8 cellular contexts compared by ENCODE assay signal in genomic region chr11:57311109-57311936, GRCh38. TPM values are rescaled to one million over a fixed set of nuclear protein-coding genes. Genes with fewer than 3 reads are reported as not detected.
DNase-seq lines count a peak whose midpoint lies in the region; ATAC-seq and TF ChIP-seq lines count a peak whose summit lies in the region.

No MANE protein-coding gene starts in this region.

- peak overlapping the region; percentile 16 for H3K4me3 ChIP-seq in mesendoderm (ENCODE audit: low read length)

- peaks cover 13% of the 10 kb centered on the region for H3K4me1 ChIP-seq in mesendoderm (ENCODE audit: control insufficient read depth, low read depth, low read length)

- H3K36me3 Mint-ChIP-seq in activated CD8-positive, alpha-beta T cell treated with anti-CD3 and anti-CD28 coated beads, Interleukin-2, amount 10 ng/mL, durations not matched to agents 7 days and 5 days (ENCODE audit: low read depth) = peaks cover 3% of the 10 kb centered on the region
- H3K36me3 Mint-ChIP-seq in endothelial cell (ENCODE audit: low read depth, unreplicated experiment) = peaks cover 40% of the 10 kb centered on the region

- H3K27me3 ChIP-seq in mesendoderm (ENCODE audit: insufficient read depth, low read length, poor library complexity) = no peaks in the 10 kb centered on the region

- peak overlapping the region; percentile 21 for H3K4me2 ChIP-seq in mesendoderm (ENCODE audit: low read length)

- peaks cover 23% of the 10 kb centered on the region for H3K4me1 Mint-ChIP-seq in activated CD8-positive, alpha-beta T cell treated with anti-CD3 and anti-CD28 coated beads, Interleukin-2, amount 10 ng/mL, durations not matched to agents 7 days and 5 days (ENCODE audit: low read depth)
- peaks cover 39% of the 10 kb centered on the region for H3K4me1 Mint-ChIP-seq in endothelial cell (ENCODE audit: unreplicated experiment)

- peak overlapping the region; percentile 70 for H3K27ac Mint-ChIP-seq in activated CD8-positive, alpha-beta T cell treated with anti-CD3 and anti-CD28 coated beads, Interleukin-2, amount 10 ng/mL, durations not matched to agents 7 days and 5 days
- H3K27ac Mint-ChIP-seq in endothelial cell (ENCODE audit: unreplicated experiment) = no peak overlapping the region

- H3K27me3 Mint-ChIP-seq in activated CD8-positive, alpha-beta T cell treated with anti-CD3 and anti-CD28 coated beads, Interleukin-2, amount 10 ng/mL, durations not matched to agents 7 days and 5 days (ENCODE audit: low read depth) = no peaks in the 10 kb centered on the region
- H3K27me3 Mint-ChIP-seq in endothelial cell (ENCODE audit: unreplicated experiment) = peaks cover 9% of the 10 kb centered on the region

- H4K5ac ChIP-seq in mesendoderm (ENCODE audit: low read length) = no peak overlapping the region

- DNase-seq in NCI-H2227 (lab: John Stamatoyannopoulos, UW; ENCODE audit: unreplicated experiment) (peak; percentile 78), endothelial cell (ENCODE audit: low spot score) (peak; percentile 65), mesendoderm (peak; percentile 98)
- peak; percentile 90 for DNase-seq in activated CD8-positive, alpha-beta T cell treated with anti-CD3 and anti-CD28 coated beads, Interleukin-2, amount 10 ng/mL, durations not matched to agents 7 days and 5 days
- DNase-seq in stimulated activated CD8-positive, alpha-beta memory T cell treated with anti-CD3 and anti-CD28 coated beads, Interleukin-4, amount 100 ng/mL, for 48 hours = peak; percentile 84

- TF ChIP-seq CTCF in 22Rv1 (IDR thresholded peaks at IDR 0.05) (no peak), endothelial cell (IDR thresholded peaks at IDR 0.05; ENCODE audit: unreplicated experiment) (no peak)

- peak overlapping the region; percentile 66 for H3K4ac ChIP-seq in mesendoderm (ENCODE audit: low read depth, low read length)

- ATAC-seq in GM18508 (IDR thresholded peaks at IDR 0.05; ENCODE audit: insufficient read depth, unreplicated experiment) (peak; percentile 93), HG02970 (IDR thresholded peaks at IDR 0.05; ENCODE audit: low FRiP score, unreplicated experiment) (peak; percentile 91)
- peak; percentile 97 for ATAC-seq in activated CD8-positive, alpha-beta T cell treated with anti-CD3 and anti-CD28 coated beads, Interleukin-2, amount 10 ng/mL, durations not matched to agents 7 days and 5 days

- H3K23ac ChIP-seq in mesendoderm (ENCODE audit: low read length) = no peak overlapping the region

- no peak overlapping the region for H2BK120ac ChIP-seq in mesendoderm (ENCODE audit: low read depth, low read length)

- no CpG with 5 or more reads among the region's 31 CpGs for WGBS in mesendoderm (ENCODE audit: extremely low coverage, insufficient coverage, low lambda C conversion rate)

- no peak overlapping the region for H2BK15ac ChIP-seq in mesendoderm (replicated peaks; ENCODE audit: low read depth)

- CTCF ChIA-PET in activated CD8-positive, alpha-beta T cell treated with anti-CD3 and anti-CD28 coated beads, Interleukin-2, amount 10 ng/mL, durations not matched to agents 7 days and 5 days (lab: Charles Lee) = interaction anchor here (0.7 to 1.9 kb wide), 4 partner anchors 15 to 147 kb away, joined by 3 to 13 read pairs (median 4); partner anchors contain the start of gene TNKS1BP1

- H3K79me2 ChIP-seq in mesendoderm (ENCODE audit: control insufficient read depth, insufficient read depth, low read length) = peaks cover 10% of the 10 kb centered on the region

- POLR2A ChIA-PET in activated CD8-positive, alpha-beta T cell treated with anti-CD3 and anti-CD28 coated beads, Interleukin-2, amount 10 ng/mL, durations not matched to agents 7 days and 5 days (lab: Charles Lee) = interaction anchor here (0.7 to 1.9 kb wide), 3 partner anchors 14 to 24 kb away, joined by 3 to 10 read pairs (median 5); partner anchors contain the start of genes SSRP1 and TNKS1BP1

- peak overlapping the region; percentile 89 for H3K56ac ChIP-seq in mesendoderm (ENCODE audit: low read length)

- H3K9ac ChIP-seq in mesendoderm (ENCODE audit: low read length) = peak overlapping the region; percentile 55

- no peak overlapping the region for H4K8ac ChIP-seq in mesendoderm (ENCODE audit: low read depth, low read length)

- H3K4me3 Mint-ChIP-seq in activated CD8-positive, alpha-beta T cell treated with anti-CD3 and anti-CD28 coated beads, Interleukin-2, amount 10 ng/mL, durations not matched to agents 7 days and 5 days = peak overlapping the region; percentile 70
- H3K4me3 Mint-ChIP-seq in endothelial cell (ENCODE audit: unreplicated experiment) = no peak overlapping the region

- H3K27ac ChIP-seq in 22Rv1 (peak overlapping the region; percentile 73), mesendoderm (ENCODE audit: low read depth, low read length) (peak overlapping the region; percentile 63)

- H3K9me3 Mint-ChIP-seq in activated CD8-positive, alpha-beta T cell treated with anti-CD3 and anti-CD28 coated beads, Interleukin-2, amount 10 ng/mL, durations not matched to agents 7 days and 5 days (ENCODE audit: insufficient read depth) = no peaks in the 10 kb centered on the region
- no peaks in the 10 kb centered on the region for H3K9me3 Mint-ChIP-seq in endothelial cell (ENCODE audit: unreplicated experiment)

- H2BK5ac ChIP-seq in mesendoderm (ENCODE audit: low read length) = no peak overlapping the region

- no peak overlapping the region for H2AK5ac ChIP-seq in mesendoderm (ENCODE audit: low read length)

- peak overlapping the region; percentile 53 for H3K18ac ChIP-seq in mesendoderm (ENCODE audit: low read length)

- H3K36me3 ChIP-seq in mesendoderm (ENCODE audit: control insufficient read depth, insufficient read depth, low read length) = peaks cover 22% of the 10 kb centered on the region

- H3K79me1 ChIP-seq in mesendoderm (ENCODE audit: low read length) = peaks cover 37% of the 10 kb centered on the region

RNA-seq across cellular contexts. Expression of gene TNKS1BP1, which starts 13.4 kb away (rescaled TPM):
- total RNA-seq in activated CD8-positive, alpha-beta T cell treated with anti-CD3 and anti-CD28 coated beads, Interleukin-2, amount 10 ng/mL, durations not matched to agents 7 days and 5 days = 10 to 100 TPM; 10.5 to 10.9 TPM
- 122 TPM for total RNA-seq in endothelial cell (ENCODE audit: unreplicated experiment)
- 114 TPM for polyA plus RNA-seq in mesendoderm (2013, experiment 1 of 2)
- 106 TPM for polyA plus RNA-seq in mesendoderm (2013, experiment 2 of 2)

RNA-seq across cellular contexts. Expression of gene SSRP1, which starts 24.4 kb away (rescaled TPM):
- 100 to 1,000 TPM; 185 to 191 TPM for total RNA-seq in activated CD8-positive, alpha-beta T cell treated with anti-CD3 and anti-CD28 coated beads, Interleukin-2, amount 10 ng/mL, durations not matched to agents 7 days and 5 days
- 134 TPM for total RNA-seq in endothelial cell (ENCODE audit: unreplicated experiment)
- polyA plus RNA-seq in mesendoderm (2013, experiment 1 of 2) = 242 TPM
- polyA plus RNA-seq in mesendoderm (2013, experiment 2 of 2) = 242 TPM

RNA-seq across cellular contexts. Expression of gene P2RX3, which starts 26.8 kb away (rescaled TPM):
- total RNA-seq in activated CD8-positive, alpha-beta T cell treated with anti-CD3 and anti-CD28 coated beads, Interleukin-2, amount 10 ng/mL, durations not matched to agents 7 days and 5 days = not detected
- total RNA-seq in endothelial cell (ENCODE audit: unreplicated experiment) = 0.23 TPM
- polyA plus RNA-seq in mesendoderm (2013, experiment 1 of 2) = 0.08 TPM
- 0.10 TPM for polyA plus RNA-seq in mesendoderm (2013, experiment 2 of 2)

Comparison
In these comparisons a context has a peak if more than half of its experiments do, and no peak if none do; other contexts are left out.
1. Peak in every context shown above with its lines: DNase-seq, ATAC-seq, H3K4me3 ChIP-seq and H3K27ac ChIP-seq.
2. RNA of gene TNKS1BP1, which starts 13.4 kb away (total RNA-seq): 122 TPM in endothelial cell (single experiment); 10.5 to 10.9 TPM in activated CD8-positive, alpha-beta T cell treated with anti-CD3 and anti-CD28 coated beads, Interleukin-2, amount 10 ng/mL, durations not matched to agents 7 days and 5 days; every median in the first group is over 10 times any median in the second.